ENCODE assay signal across 12 cellular contexts in genomic region chr17:74785096-74785980, GRCh38. TPM values are rescaled to one million over a fixed set of nuclear protein-coding genes. Genes with fewer than 3 reads are reported as not detected.
DNase-seq lines count a peak whose midpoint lies in the region; TF ChIP-seq lines count a peak whose summit lies in the region.
"Had no signal": no experiment of that assay in that cellular context is flagged by ENCODE, and none has a peak within 500 bp of the region (broad histone marks: within the 10 kb centered on the region; RNA-seq: fewer than 3 reads in every experiment).

No MANE protein-coding gene starts in this region.

- H3K27me3 ChIP-seq in breast epithelium, result no peaks in the 10 kb centered on the region

- TF ChIP-seq POLR2A in breast epithelium (IDR thresholded peaks at IDR 0.05), result no peak

- H3K9me3 Mint-ChIP-seq in activated CD4-positive, alpha-beta memory T cell treated with anti-CD3 and anti-CD28 coated beads, Interleukin-2, amount 10 ng/mL, durations not matched to agents 7 days and 5 days, result no peaks in the 10 kb centered on the region

- POLR2A ChIA-PET in activated CD4-positive, alpha-beta memory T cell treated with anti-CD3 and anti-CD28 coated beads, Interleukin-2, amount 10 ng/mL, durations not matched to agents 7 days and 5 days (lab: Charles Lee), result interaction anchor here (1.2 to 1.4 kb wide), 2 partner anchors 9 to 88 kb away, joined by 4 to 6 read pairs; partner anchors contain the start of genes FDXR and NAT9

- H3K4me3 ChIP-seq in fibroblast of villous mesenchyme (ENCODE audit: low read depth, low read length) (no peak overlapping the region), breast epithelium (no peak overlapping the region)
- H3K4me3 ChIP-seq: psoas muscle had no signal

- intact Hi-C loops in breast epithelium (cut with DNase I; ENCODE audit: low total_unique reads), result no loop called here

- peaks cover 62% of the 10 kb centered on the region for H3K36me3 Mint-ChIP-seq in activated CD4-positive, alpha-beta memory T cell treated with anti-CD3 and anti-CD28 coated beads, Interleukin-2, amount 10 ng/mL, durations not matched to agents 7 days and 5 days (ENCODE audit: low read depth)

- H3K4me3 Mint-ChIP-seq in activated CD4-positive, alpha-beta memory T cell treated with anti-CD3 and anti-CD28 coated beads, Interleukin-2, amount 10 ng/mL, durations not matched to agents 7 days and 5 days, result no peak overlapping the region

- peaks cover 71% of the 10 kb centered on the region for H3K4me1 Mint-ChIP-seq in activated CD4-positive, alpha-beta memory T cell treated with anti-CD3 and anti-CD28 coated beads, Interleukin-2, amount 10 ng/mL, durations not matched to agents 7 days and 5 days

- no peaks in the 10 kb centered on the region for H3K4me1 ChIP-seq in breast epithelium
- H3K4me1 ChIP-seq: psoas muscle had no signal

- DNase-seq in stimulated activated CD4-positive, alpha-beta T cell treated with anti-CD3 and anti-CD28 coated beads, Interleukin-1b, Interleukin-23, amount 100 ng/mL, for 48 hours, result peak; percentile 58
- DNase-seq in stimulated activated CD4-positive, alpha-beta T cell treated with anti-CD3 and anti-CD28 coated beads, Interleukin-4, amount 100 ng/mL, for 4 hours, result no peak
- DNase-seq in activated CD4-positive, alpha-beta memory T cell treated with anti-CD3 and anti-CD28 coated beads, Interleukin-2, amount 10 ng/mL, durations not matched to agents 7 days and 5 days, result peak; percentile 28
- no peak for DNase-seq in fibroblast of villous mesenchyme (ENCODE audit: low read depth)
- no peak for DNase-seq in substantia nigra (lab: John Stamatoyannopoulos, UW)
- no peak for DNase-seq in cerebellar nuclear complex (lab: John Stamatoyannopoulos, UW)
- DNase-seq in breast epithelium (ENCODE audit: low spot score in 2 of 2), result no peak
- no peak for DNase-seq in C1 segment of cervical spinal cord (lab: John Stamatoyannopoulos, UW)
- DNase-seq: amygdala, hippocampal formation, NCI-H2107, psoas muscle had no signal

- TF ChIP-seq CTCF in fibroblast of villous mesenchyme (IDR thresholded peaks at IDR 0.05; ENCODE audit: insufficient read depth, low read depth, low read length) (peak; percentile 23), breast epithelium (IDR thresholded peaks at IDR 0.05) (no peak)

- H3K36me3 ChIP-seq in breast epithelium, result no peaks in the 10 kb centered on the region

- H3K27ac ChIP-seq in substantia nigra (ENCODE audit: low read depth, low read length, poor library complexity, severe bottlenecking), result no peak overlapping the region
- H3K27ac ChIP-seq in breast epithelium, result no peak overlapping the region
- H3K27ac ChIP-seq: psoas muscle had no signal

- CTCF ChIA-PET in activated CD4-positive, alpha-beta memory T cell treated with anti-CD3 and anti-CD28 coated beads, Interleukin-2, amount 10 ng/mL, durations not matched to agents 7 days and 5 days (lab: Charles Lee), result interaction anchor here (0.6 to 3.8 kb wide), 4 partner anchors 11 to 56 kb away, joined by 3 to 14 read pairs (median 4); no protein-coding TSS in a partner anchor

- H3K27ac Mint-ChIP-seq in activated CD4-positive, alpha-beta memory T cell treated with anti-CD3 and anti-CD28 coated beads, Interleukin-2, amount 10 ng/mL, durations not matched to agents 7 days and 5 days, result peak overlapping the region; percentile 48

- no peaks in the 10 kb centered on the region for H3K9me3 ChIP-seq in breast epithelium
- H3K9me3 ChIP-seq: psoas muscle had no signal

- H3K27me3 Mint-ChIP-seq in activated CD4-positive, alpha-beta memory T cell treated with anti-CD3 and anti-CD28 coated beads, Interleukin-2, amount 10 ng/mL, durations not matched to agents 7 days and 5 days, result no peaks in the 10 kb centered on the region

RNA-seq across cellular contexts. Expression of gene NAT9, which starts 9.2 kb away (rescaled TPM):
- 10 to 100 TPM; 32.1 to 32.3 TPM for total RNA-seq in activated CD4-positive, alpha-beta memory T cell treated with anti-CD3 and anti-CD28 coated beads, Interleukin-2, amount 10 ng/mL, durations not matched to agents 7 days and 5 days
- total RNA-seq in fibroblast of villous mesenchyme (32.0 and 34.8 TPM in 2 replicates), breast epithelium (10 to 100 TPM; 20.6 to 41.3 (median 40.0) TPM)

RNA-seq across cellular contexts. Expression of gene NHERF1, which starts 36.9 kb away (rescaled TPM):
- total RNA-seq in activated CD4-positive, alpha-beta memory T cell treated with anti-CD3 and anti-CD28 coated beads, Interleukin-2, amount 10 ng/mL, durations not matched to agents 7 days and 5 days, result 100 to 1,000 TPM; 320 to 328 TPM
- total RNA-seq in fibroblast of villous mesenchyme, result 18.0 and 20.7 TPM in 2 replicates
- total RNA-seq in breast epithelium, result 10 to 100 TPM; 15.8 to 82.8 (median 36.4) TPM

RNA-seq across cellular contexts. Expression of gene RAB37, which starts 48.3 kb away (rescaled TPM):
- total RNA-seq in activated CD4-positive, alpha-beta memory T cell treated with anti-CD3 and anti-CD28 coated beads, Interleukin-2, amount 10 ng/mL, durations not matched to agents 7 days and 5 days, result 10 to 100 TPM; 56.1 to 58.5 TPM
- total RNA-seq in fibroblast of villous mesenchyme (0.32 TPM in 1 of 2 replicates, not detected in the other), breast epithelium (1 to 10 TPM in 2 of 3 donors, under 1 TPM in 1; 0.98 to 2.1 (median 2.0) TPM)

Comparison
In these comparisons a context has a peak if more than half of its experiments do, and no peak if none do; other contexts are left out.
1. DNase-seq: peak in stimulated activated CD4-positive, alpha-beta T cell treated with anti-CD3 and anti-CD28 coated beads, Interleukin-1b, Interleukin-23, amount 100 ng/mL, for 48 hours (single experiment) and activated CD4-positive, alpha-beta memory T cell treated with anti-CD3 and anti-CD28 coated beads, Interleukin-2, amount 10 ng/mL, durations not matched to agents 7 days and 5 days (single experiment); none in stimulated activated CD4-positive, alpha-beta T cell treated with anti-CD3 and anti-CD28 coated beads, Interleukin-4, amount 100 ng/mL, for 4 hours (0 of 2), fibroblast of villous mesenchyme (single experiment), substantia nigra (0 of 49), cerebellar nuclear complex (0 of 2), breast epithelium (0 of 2) and C1 segment of cervical spinal cord (0 of 14).
2. RNA of gene RAB37, which starts 48.3 kb away (total RNA-seq): 56.1 to 58.5 TPM in activated CD4-positive, alpha-beta memory T cell treated with anti-CD3 and anti-CD28 coated beads, Interleukin-2, amount 10 ng/mL, durations not matched to agents 7 days and 5 days; 0.98 to 2.1 TPM in breast epithelium and 0.32 TPM in fibroblast of villous mesenchyme; every median in the first group is over 10 times any median in the second.